In genomic region chr11:68839054-68839865, GRCh38 we compare ENCODE assay signal across 1 cellular context.
A peak's percentile ranks its signal among the peaks of the same experiment; 100 is the strongest.
TF ChIP-seq lines count a peak whose summit lies in the region.

No MANE protein-coding gene starts in this region.

TF ChIP-seq in K562, 482 proteins besides CTCF, POLR2A, EP300 and RAD21 (continued from another document and continues in another):
- TF ChIP-seq CHD7 (IDR thresholded peaks at IDR 0.05; ENCODE audit: low read depth, low read length): no peak
- 0 out of 2 replicates have a peak, but pooled peaks have one; percentile 40 for TF ChIP-seq ZBTB7A (IDR thresholded peaks at IDR 0.05; ENCODE audit: borderline replicate concordance, control insufficient read depth, low read depth, low read length)
- TF ChIP-seq GTF3C2 (IDR thresholded peaks at IDR 0.05; ENCODE audit: borderline replicate concordance, extremely low read depth, insufficient read length): no peak
- TF ChIP-seq SRF (CRISPR knock-in tag; IDR thresholded peaks at IDR 0.05): peak in 1 of 2 experiments; percentile 51; a peak in 1 of 4 replicates
- no peak for TF ChIP-seq KAT8 (IDR thresholded peaks at IDR 0.05; ENCODE audit: low read depth)
- TF ChIP-seq PURB (CRISPR knock-in tag; IDR thresholded peaks at IDR 0.05; ENCODE audit: low read depth): no peak
- TF ChIP-seq EGR1 (conservative IDR thresholded peaks at IDR 0.05): peak; percentile 46
- TF ChIP-seq HMBOX1 (IDR thresholded peaks at IDR 0.05): no peak
- no peak for TF ChIP-seq MTF1 (CRISPR knock-in tag; IDR thresholded peaks at IDR 0.05; ENCODE audit: borderline replicate concordance)
- peak; percentile 82 for TF ChIP-seq RBFOX2 (IDR thresholded peaks at IDR 0.05; ENCODE audit: low read depth, low read length)
- no peak for TF ChIP-seq NR4A1 (CRISPR knock-in tag; IDR thresholded peaks at IDR 0.05)
- no peak for TF ChIP-seq NR4A1 (tag; IDR thresholded peaks at IDR 0.05)
- TF ChIP-seq BACH1 (tag; IDR thresholded peaks at IDR 0.05): no peak
- peak; percentile 33; the same call in 1 of the 2 replicates for TF ChIP-seq ATF3 (IDR thresholded peaks at IDR 0.05)
- no peak for TF ChIP-seq ATF3 (CRISPR knock-in tag; conservative IDR thresholded peaks at IDR 0.05)
- TF ChIP-seq CLOCK (CRISPR knock-in tag; IDR thresholded peaks at IDR 0.05; ENCODE audit: borderline replicate concordance): no peak
- TF ChIP-seq KLF13 (tag; IDR thresholded peaks at IDR 0.05; ENCODE audit: borderline replicate concordance, low read depth): peak; percentile 89
- TF ChIP-seq HDAC2 (IDR thresholded peaks at IDR 0.05): peak; percentile 53; the same call in 1 of the 2 replicates
